20 cellular contexts compared by ENCODE assay signal in the genomic region with DNA sequence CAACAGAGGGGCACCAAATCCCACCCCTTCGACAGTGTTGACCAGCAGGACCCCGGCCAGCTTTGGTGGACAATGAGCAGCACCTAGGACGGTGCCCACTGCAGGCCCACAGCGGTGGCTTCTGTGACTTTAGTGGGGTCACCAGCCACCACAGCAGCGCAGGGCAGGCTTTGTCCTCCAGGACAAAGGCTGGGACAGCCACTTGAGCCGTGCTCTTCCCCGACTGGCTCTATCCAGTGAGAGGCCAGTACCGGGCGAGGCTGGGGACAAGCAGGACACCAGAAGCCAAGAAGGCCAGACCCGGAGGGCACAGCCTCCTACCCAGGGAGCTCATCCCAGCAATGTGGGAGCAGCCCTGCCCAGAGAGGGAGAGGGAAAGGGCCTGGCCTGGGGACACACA.
"Had no signal": no experiment of that assay in that cellular context is flagged by ENCODE, and none has a peak within 500 bp of the region (broad histone marks: within the 10 kb centered on the region; RNA-seq: fewer than 3 reads in every experiment).

No MANE protein-coding gene starts in this region.

- H3K4me3 ChIP-seq: coronary artery, heart left ventricle, ovary, psoas muscle, tibial artery had no signal

- H3K4me3 Mint-ChIP-seq: activated CD4-positive, alpha-beta T cell treated with anti-CD3 and anti-CD28 coated beads, Interleukin-2, amount 10 ng/mL, durations not matched to agents 24 days and 14 days; activated CD8-positive, alpha-beta memory T cell treated with anti-CD3 and anti-CD28 coated beads, Interleukin-2, amount 10 ng/mL, durations not matched to agents 7 days and 5 days; activated naive CD4-positive, alpha-beta T cell treated with anti-CD3 and anti-CD28 coated beads, Interleukin-2, amount 10 ng/mL, durations not matched to agents 7 days and 5 days; stimulated activated naive CD8-positive, alpha-beta T cell treated with anti-CD3 and anti-CD28 coated beads, Interleukin-15, Interleukin-2, amounts not matched to agents 100 ng/mL and 50 ng/mL, for 24 hours had no signal

- H3K36me3 ChIP-seq: heart left ventricle, ovary, tibial artery had no signal

- H3K9me3 Mint-ChIP-seq: activated CD4-positive, alpha-beta T cell treated with anti-CD3 and anti-CD28 coated beads, Interleukin-2, amount 10 ng/mL, durations not matched to agents 24 days and 14 days; activated CD8-positive, alpha-beta T cell treated with anti-CD3 and anti-CD28 coated beads for 36 hours; activated naive CD4-positive, alpha-beta T cell treated with anti-CD3 and anti-CD28 coated beads, Interleukin-2, amount 10 ng/mL, durations not matched to agents 7 days and 5 days; stimulated activated naive CD8-positive, alpha-beta T cell treated with anti-CD3 and anti-CD28 coated beads, Interleukin-15, Interleukin-2, amounts not matched to agents 100 ng/mL and 50 ng/mL, for 24 hours had no signal

- DNase-seq: activated CD4-positive, alpha-beta T cell treated with anti-CD3 and anti-CD28 coated beads, Interleukin-2, amount 10 ng/mL, durations not matched to agents 24 days and 14 days; activated CD8-positive, alpha-beta memory T cell treated with anti-CD3 and anti-CD28 coated beads, Interleukin-2, amount 10 ng/mL, durations not matched to agents 7 days and 5 days; activated CD8-positive, alpha-beta T cell treated with anti-CD3 and anti-CD28 coated beads for 36 hours; activated effector memory CD4-positive, alpha-beta T cell treated with anti-CD3 and anti-CD28 coated beads, Interleukin-2, amount 50 U/mL, for 16 hours; activated naive CD4-positive, alpha-beta T cell treated with anti-CD3 and anti-CD28 coated beads, Interleukin-2, amount 10 ng/mL, durations not matched to agents 7 days and 5 days; activated T-cell treated with anti-CD3 and anti-CD28 coated beads for 4 hours; cerebellar nuclear complex; heart left ventricle; islet precursor cell; left cardiac atrium; ovary; right cardiac atrium; stimulated activated CD4-positive, alpha-beta T cell treated with anti-CD3 and anti-CD28 coated beads, Interleukin-12 subunit alpha, Interleukin-12 subunit beta, amount 100 ng/mL, for 4 hours; stimulated activated CD4-positive, alpha-beta T cell treated with anti-CD3 and anti-CD28 coated beads, Interleukin-4, amount 100 ng/mL, for 4 hours; tibial artery had no signal

- H3K9me3 ChIP-seq: heart left ventricle, ovary, psoas muscle, tibial artery had no signal

- H3K27ac Mint-ChIP-seq: activated CD4-positive, alpha-beta T cell treated with anti-CD3 and anti-CD28 coated beads, Interleukin-2, amount 10 ng/mL, durations not matched to agents 24 days and 14 days; activated CD8-positive, alpha-beta memory T cell treated with anti-CD3 and anti-CD28 coated beads, Interleukin-2, amount 10 ng/mL, durations not matched to agents 7 days and 5 days; activated CD8-positive, alpha-beta T cell treated with anti-CD3 and anti-CD28 coated beads for 36 hours; activated naive CD4-positive, alpha-beta T cell treated with anti-CD3 and anti-CD28 coated beads, Interleukin-2, amount 10 ng/mL, durations not matched to agents 7 days and 5 days; stimulated activated naive CD8-positive, alpha-beta T cell treated with anti-CD3 and anti-CD28 coated beads, Interleukin-15, Interleukin-2, amounts not matched to agents 100 ng/mL and 50 ng/mL, for 24 hours had no signal

- H3K27ac ChIP-seq: coronary artery, epithelial cell of prostate, heart left ventricle, ovary, psoas muscle, tibial artery had no signal

- H3K4me1 Mint-ChIP-seq: activated CD4-positive, alpha-beta T cell treated with anti-CD3 and anti-CD28 coated beads, Interleukin-2, amount 10 ng/mL, durations not matched to agents 24 days and 14 days; activated naive CD4-positive, alpha-beta T cell treated with anti-CD3 and anti-CD28 coated beads, Interleukin-2, amount 10 ng/mL, durations not matched to agents 7 days and 5 days had no signal

- ATAC-seq: activated CD4-positive, CD25-positive, alpha-beta regulatory T cell treated with anti-CD3 and anti-CD28 coated beads, Interleukin-2, amount 50 U/mL, for 24 hours; activated CD8-positive, alpha-beta memory T cell treated with anti-CD3 and anti-CD28 coated beads, Interleukin-2, amount 10 ng/mL, durations not matched to agents 7 days and 5 days; left cardiac atrium had no signal

- H3K4me1 ChIP-seq: heart left ventricle, psoas muscle, tibial artery had no signal

- H3K36me3 Mint-ChIP-seq: activated CD8-positive, alpha-beta memory T cell treated with anti-CD3 and anti-CD28 coated beads, Interleukin-2, amount 10 ng/mL, durations not matched to agents 7 days and 5 days; activated naive CD4-positive, alpha-beta T cell treated with anti-CD3 and anti-CD28 coated beads, Interleukin-2, amount 10 ng/mL, durations not matched to agents 7 days and 5 days had no signal

- H3K27me3 ChIP-seq: ovary had no signal
